Comparison of ENCODE assay signal across 1 cellular context in genomic region chr1:13702425-13703127, GRCh38.
TF ChIP-seq lines count a peak whose summit lies in the region.

No MANE protein-coding gene starts in this region.

TF ChIP-seq in GM12878, 131 proteins besides CTCF, POLR2A, EP300 and RAD21 (continued from another document):
- TF ChIP-seq SIN3A (IDR thresholded peaks at IDR 0.05; ENCODE audit: low read depth, low read length), result no peak; the same call in 1 of the 2 replicates
- peak; percentile 75 for TF ChIP-seq PKNOX1 (IDR thresholded peaks at IDR 0.05)
- peak; percentile 75 for TF ChIP-seq CHD2 (IDR thresholded peaks at IDR 0.05; ENCODE audit: borderline replicate concordance, low read depth, low read length)
- TF ChIP-seq JUNB (IDR thresholded peaks at IDR 0.05), result 0 out of 2 replicates have a peak, but pooled peaks have one; percentile 8
- TF ChIP-seq NRF1 (conservative IDR thresholded peaks at IDR 0.05; ENCODE audit: low read depth, low read length), result 0 out of 2 replicates have a peak, but pooled peaks have one; percentile 15
- TF ChIP-seq BCL11A (IDR thresholded peaks at IDR 0.05; ENCODE audit: low read depth, low read length), result peak; percentile 63; the same call in 1 of the 2 replicates
- TF ChIP-seq CHD1 (IDR thresholded peaks at IDR 0.05; ENCODE audit: low read depth, low read length), result no peak
- TF ChIP-seq ZNF24 (IDR thresholded peaks at IDR 0.05), result no peak
- TF ChIP-seq CREM (IDR thresholded peaks at IDR 0.05; ENCODE audit: low read depth), result peak; percentile 90
- TF ChIP-seq SMARCA5 (IDR thresholded peaks at IDR 0.05), result 0 out of 2 replicates have a peak, but pooled peaks have one; percentile 22
- TF ChIP-seq ZNF384 (IDR thresholded peaks at IDR 0.05; ENCODE audit: borderline replicate concordance, low read depth, low read length), result peak; percentile 61
- peak; percentile 80 for TF ChIP-seq SP1 (IDR thresholded peaks at IDR 0.05; ENCODE audit: low read depth, low read length)
- TF ChIP-seq FOXM1 (IDR thresholded peaks at IDR 0.05; ENCODE audit: low read depth, low read length), result peak; percentile 91
- peak; percentile 85; the same call in 1 of the 2 replicates for TF ChIP-seq PML (IDR thresholded peaks at IDR 0.05; ENCODE audit: low read length)
- TF ChIP-seq USF2 (IDR thresholded peaks at IDR 0.05; ENCODE audit: borderline replicate concordance, low read depth, low read length), result peak; percentile 60; the same call in 1 of the 2 replicates
- peak; percentile 89 for TF ChIP-seq NFIC (IDR thresholded peaks at IDR 0.05; ENCODE audit: low read depth, low read length)
- TF ChIP-seq HDAC2 (IDR thresholded peaks at IDR 0.05), result no peak
- TF ChIP-seq SKIL (IDR thresholded peaks at IDR 0.05; ENCODE audit: low read depth, poor library complexity, severe bottlenecking), result peak; percentile 80
- TF ChIP-seq IKZF2 (IDR thresholded peaks at IDR 0.05), result peak in 1 of 2 experiments; percentile 23; a peak in 1 of 4 replicates
- TF ChIP-seq CREB1 (IDR thresholded peaks at IDR 0.05; ENCODE audit: low read depth), result peak; percentile 86
- TF ChIP-seq ATF2 (IDR thresholded peaks at IDR 0.05; ENCODE audit: low read length), result peak; percentile 74; the same call in 1 of the 2 replicates
- TF ChIP-seq ZNF207 (IDR thresholded peaks at IDR 0.05; ENCODE audit: borderline replicate concordance), result no peak
- no peak for TF ChIP-seq PBX3 (IDR thresholded peaks at IDR 0.05; ENCODE audit: insufficient replicate concordance, low read depth, low read length)
